In genomic region chr7:116638592-116638991, GRCh38 we compare ENCODE assay signal across 1 cellular context. TPM values are rescaled to one million over a fixed set of nuclear protein-coding genes. Genes with fewer than 3 reads are reported as not detected.
"Had no signal": no experiment of that assay in that cellular context is flagged by ENCODE, and none has a peak within 500 bp of the region (broad histone marks: within the 10 kb centered on the region; RNA-seq: fewer than 3 reads in every experiment).

No MANE protein-coding gene starts in this region.

RNA-seq across cellular contexts. Expression of gene MET, which starts 33.4 kb away (rescaled TPM):
- polyA plus RNA-seq: IgD-negative memory B cell had no signal
